In genomic region chr2:180660881-180661280, GRCh38 we compare ENCODE assay signal across 8 cellular contexts.
"Had no signal": no experiment of that assay in that cellular context is flagged by ENCODE, and none has a peak within 500 bp of the region (broad histone marks: within the 10 kb centered on the region; RNA-seq: fewer than 3 reads in every experiment).

No MANE protein-coding gene starts in this region.

- H3K9me3 Mint-ChIP-seq: HFFc6 had no signal

- H3K36me3 Mint-ChIP-seq: IgD-negative memory B cell had no signal

- H3K27ac ChIP-seq: GM23248, HL-60 had no signal

- ATAC-seq: HCT116 had no signal

- H3K36me3 ChIP-seq: HAP-1 had no signal

- DNase-seq: GM23248, GOT3, H7, HFFc6 had no signal

- H3K4me3 Mint-ChIP-seq: HFFc6, IgD-negative memory B cell had no signal

- H3K4me3 ChIP-seq: GM23248, HAP-1 had no signal

- H3K9ac ChIP-seq: GM23248 had no signal

- H2AFZ ChIP-seq: GM23248 had no signal

- H3K27ac Mint-ChIP-seq: HFFc6, IgD-negative memory B cell had no signal

- H3K9me3 ChIP-seq: HAP-1 had no signal
